18 cellular contexts compared by ENCODE assay signal in the genomic region with DNA sequence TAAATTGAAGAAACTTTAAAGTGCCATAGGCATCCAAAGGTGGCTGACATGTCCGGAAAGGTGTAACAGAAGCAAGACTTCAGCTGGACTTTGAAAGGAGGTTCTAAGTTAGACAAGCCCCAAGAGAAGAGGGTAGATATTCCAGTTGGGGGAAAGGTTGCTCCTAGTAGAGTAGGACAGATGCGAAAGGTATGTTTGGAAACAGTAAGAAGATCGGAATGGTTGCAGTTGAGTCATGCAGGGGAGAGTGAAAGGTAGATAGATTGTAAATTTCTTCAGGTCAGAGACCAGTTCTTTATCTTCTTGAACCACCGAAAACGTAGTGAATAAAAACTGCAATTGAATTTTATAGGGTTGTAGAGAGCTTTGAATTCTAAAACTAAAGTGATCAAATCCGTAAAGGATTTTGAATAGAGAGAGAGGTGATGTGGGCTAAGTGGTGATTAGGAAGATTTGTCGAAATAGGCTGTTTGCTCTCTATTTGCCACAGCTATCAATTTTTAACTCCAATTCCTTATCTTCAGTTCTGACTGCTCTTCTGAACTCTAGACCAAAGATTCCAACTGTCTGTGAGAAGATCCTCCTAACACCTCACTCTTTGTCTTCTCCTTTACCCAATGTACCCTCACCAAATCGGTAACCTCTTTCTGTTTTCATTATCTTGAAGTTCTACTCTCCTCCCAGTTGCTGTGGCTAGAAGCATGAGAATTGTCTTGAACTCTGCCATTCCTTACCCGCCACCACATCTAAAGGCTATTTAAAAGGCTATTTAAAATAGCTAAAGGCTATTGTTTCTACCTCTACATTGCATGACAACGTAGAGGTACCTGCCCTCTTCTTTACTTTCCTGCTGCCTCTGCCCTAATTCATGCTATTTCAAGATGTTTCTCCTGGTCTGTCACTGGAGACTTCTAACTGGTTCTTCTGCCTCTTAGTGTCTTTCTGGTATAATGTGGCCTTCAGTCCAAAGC. TPM values are rescaled to one million over a fixed set of nuclear protein-coding genes. Genes with fewer than 3 reads are reported as not detected.
DNase-seq lines count a peak whose midpoint lies in the region; ATAC-seq and TF ChIP-seq lines count a peak whose summit lies in the region.
"Had no signal": no experiment of that assay in that cellular context is flagged by ENCODE, and none has a peak within 500 bp of the region (broad histone marks: within the 10 kb centered on the region; RNA-seq: fewer than 3 reads in every experiment).

No MANE protein-coding gene starts in this region.

- no peak for DNase-seq in activated CD4-positive, alpha-beta memory T cell treated with anti-CD3 and anti-CD28 coated beads, Interleukin-2, amount 10 ng/mL, durations not matched to agents 7 days and 5 days
- no peak for DNase-seq in activated CD4-positive, alpha-beta memory T cell treated with anti-CD3 and anti-CD28 coated beads for 36 hours
- no peak for DNase-seq in effector memory CD8-positive, alpha-beta T cell
- DNase-seq in naive thymus-derived CD8-positive, alpha-beta T cell, result no peak
- DNase-seq in upper lobe of right lung (no peak), NCI-H1694 treated with DMSO at 0.1 percent for 48 hours (lab: John Stamatoyannopoulos, UW) (no peak)
- DNase-seq: amniotic stem cell; DND-41; NCI-H1436; NCI-H446; Right ventricle myocardium superior; spleen; stimulated activated naive B cell treated with anti-CD40 and anti-IgM and Interleukin-4, amounts not matched to agents 10 μg/mL and 1 μg/mL and 100 μg/mL, for 72 hours; transverse colon had no signal

- peak overlapping the region; percentile 33 for H3K4me3 ChIP-seq in Loucy (ENCODE audit: low read length, poor library complexity, severe bottlenecking)
- no peak overlapping the region for H3K4me3 ChIP-seq in upper lobe of right lung
- H3K4me3 ChIP-seq: spleen, transverse colon had no signal

- peaks cover 100% of the 10 kb centered on the region for H3K79me2 ChIP-seq in Loucy (ENCODE audit: insufficient read depth, low read length)

- CTCF ChIA-PET in activated CD4-positive, alpha-beta memory T cell treated with anti-CD3 and anti-CD28 coated beads, Interleukin-2, amount 10 ng/mL, durations not matched to agents 7 days and 5 days (lab: Charles Lee), result interaction anchor here (0.9 to 11.9 kb wide), 4 partner anchors 15 to 122 kb away, joined by 3 to 132 read pairs (median 6); no protein-coding TSS in a partner anchor
- CTCF ChIA-PET in activated CD4-positive, alpha-beta memory T cell treated with anti-CD3 and anti-CD28 coated beads for 36 hours (lab: Charles Lee), result interaction anchor here (1.0 to 8.1 kb wide), 5 partner anchors 16 to 122 kb away, joined by 3 to 49 read pairs (median 4); partner anchors contain the start of gene MACF1

- H3K27ac Mint-ChIP-seq in activated CD4-positive, alpha-beta memory T cell treated with anti-CD3 and anti-CD28 coated beads, Interleukin-2, amount 10 ng/mL, durations not matched to agents 7 days and 5 days, result peak overlapping the region; percentile 2
- H3K27ac Mint-ChIP-seq in activated CD4-positive, alpha-beta memory T cell treated with anti-CD3 and anti-CD28 coated beads for 36 hours, result no peak overlapping the region
- peak overlapping the region; percentile 5 to 77 for H3K27ac Mint-ChIP-seq in effector memory CD8-positive, alpha-beta T cell
- peak overlapping the region; percentile 20 to 84 (median 60) for H3K27ac Mint-ChIP-seq in naive thymus-derived CD8-positive, alpha-beta T cell
- H3K27ac Mint-ChIP-seq: progenitor cell of endocrine pancreas; stimulated activated naive B cell treated with anti-CD40 and anti-IgM and Interleukin-4, amounts not matched to agents 10 μg/mL and 1 μg/mL and 100 μg/mL, for 72 hours had no signal

- H3K27ac ChIP-seq in upper lobe of right lung, result no peak overlapping the region
- H3K27ac ChIP-seq: C4-2B, spleen, transverse colon had no signal

- intact Hi-C loops in activated CD4-positive, alpha-beta memory T cell treated with anti-CD3 and anti-CD28 coated beads for 36 hours (cut with micrococcal nuclease), result no loop called here
- intact Hi-C loops in upper lobe of right lung (cut with DNase I), result no loop called here

- H3K9me3 Mint-ChIP-seq in activated CD4-positive, alpha-beta memory T cell treated with anti-CD3 and anti-CD28 coated beads, Interleukin-2, amount 10 ng/mL, durations not matched to agents 7 days and 5 days, result no peaks in the 10 kb centered on the region
- no peaks in the 10 kb centered on the region for H3K9me3 Mint-ChIP-seq in activated CD4-positive, alpha-beta memory T cell treated with anti-CD3 and anti-CD28 coated beads for 36 hours
- no peaks in the 10 kb centered on the region for H3K9me3 Mint-ChIP-seq in effector memory CD8-positive, alpha-beta T cell
- peaks cover 0 to 4% (median 0%) of the 10 kb centered on the region in 9 donors for H3K9me3 Mint-ChIP-seq in naive thymus-derived CD8-positive, alpha-beta T cell
- H3K9me3 Mint-ChIP-seq: stimulated activated naive B cell treated with anti-CD40 and anti-IgM and Interleukin-4, amounts not matched to agents 10 μg/mL and 1 μg/mL and 100 μg/mL, for 72 hours had no signal

- H3K9me3 ChIP-seq in Loucy (ENCODE audit: insufficient read depth, low read depth, low read length) (no peaks in the 10 kb centered on the region), upper lobe of right lung (no peaks in the 10 kb centered on the region)
- H3K9me3 ChIP-seq: spleen, transverse colon had no signal

- POLR2A ChIA-PET in activated CD4-positive, alpha-beta memory T cell treated with anti-CD3 and anti-CD28 coated beads, Interleukin-2, amount 10 ng/mL, durations not matched to agents 7 days and 5 days (lab: Charles Lee), result interaction anchor here (9.4 to 9.5 kb wide), 2 partner anchors 16 to 29 kb away, joined by 155 to 238 read pairs; partner anchors contain the start of gene MACF1
- POLR2A ChIA-PET in activated CD4-positive, alpha-beta memory T cell treated with anti-CD3 and anti-CD28 coated beads for 36 hours (lab: Charles Lee), result no interaction called here
- POLR2A ChIA-PET in naive thymus-derived CD8-positive, alpha-beta T cell (lab: Charles Lee), result interaction anchor here (1.1 to 2.4 kb wide), 3 partner anchors 10 to 16 kb away, joined by 4 to 9 read pairs (median 8); partner anchors contain the start of gene MACF1

- H2AFZ ChIP-seq in Loucy (ENCODE audit: low read length), result no peak overlapping the region

- no peak overlapping the region for H3K4me3 Mint-ChIP-seq in activated CD4-positive, alpha-beta memory T cell treated with anti-CD3 and anti-CD28 coated beads, Interleukin-2, amount 10 ng/mL, durations not matched to agents 7 days and 5 days
- H3K4me3 Mint-ChIP-seq in activated CD4-positive, alpha-beta memory T cell treated with anti-CD3 and anti-CD28 coated beads for 36 hours, result no peak overlapping the region
- H3K4me3 Mint-ChIP-seq in effector memory CD8-positive, alpha-beta T cell, result peak overlapping the region in 1 of 2 donors; percentile 52
- peak overlapping the region in 9 of 10 donors; percentile 9 to 72 (median 41) for H3K4me3 Mint-ChIP-seq in naive thymus-derived CD8-positive, alpha-beta T cell
- H3K4me3 Mint-ChIP-seq: stimulated activated naive B cell treated with anti-CD40 and anti-IgM and Interleukin-4, amounts not matched to agents 10 μg/mL and 1 μg/mL and 100 μg/mL, for 72 hours had no signal

- no peaks in the 10 kb centered on the region for H3K27me3 ChIP-seq in Loucy (ENCODE audit: insufficient read depth, low read length, poor library complexity, severe bottlenecking)
- no peaks in the 10 kb centered on the region for H3K27me3 ChIP-seq in upper lobe of right lung
- H3K27me3 ChIP-seq: spleen, transverse colon had no signal

- no peaks in the 10 kb centered on the region for H3K27me3 Mint-ChIP-seq in activated CD4-positive, alpha-beta memory T cell treated with anti-CD3 and anti-CD28 coated beads, Interleukin-2, amount 10 ng/mL, durations not matched to agents 7 days and 5 days
- H3K27me3 Mint-ChIP-seq in activated CD4-positive, alpha-beta memory T cell treated with anti-CD3 and anti-CD28 coated beads for 36 hours, result no peaks in the 10 kb centered on the region
- no peaks in the 10 kb centered on the region for H3K27me3 Mint-ChIP-seq in effector memory CD8-positive, alpha-beta T cell
- H3K27me3 Mint-ChIP-seq in naive thymus-derived CD8-positive, alpha-beta T cell, result no peaks in the 10 kb centered on the region
- H3K27me3 Mint-ChIP-seq: progenitor cell of endocrine pancreas; stimulated activated naive B cell treated with anti-CD40 and anti-IgM and Interleukin-4, amounts not matched to agents 10 μg/mL and 1 μg/mL and 100 μg/mL, for 72 hours had no signal

- H3K36me3 Mint-ChIP-seq in activated CD4-positive, alpha-beta memory T cell treated with anti-CD3 and anti-CD28 coated beads, Interleukin-2, amount 10 ng/mL, durations not matched to agents 7 days and 5 days (ENCODE audit: low read depth), result peaks cover 66% of the 10 kb centered on the region
- H3K36me3 Mint-ChIP-seq in activated CD4-positive, alpha-beta memory T cell treated with anti-CD3 and anti-CD28 coated beads for 36 hours, result peaks cover 36% of the 10 kb centered on the region
- H3K36me3 Mint-ChIP-seq in effector memory CD8-positive, alpha-beta T cell (ENCODE audit: insufficient read depth), result peaks cover 15% of the 10 kb centered on the region
- H3K36me3 Mint-ChIP-seq in naive thymus-derived CD8-positive, alpha-beta T cell, result peaks cover 6 to 39% (median 23%) of the 10 kb centered on the region in 3 donors

- peak overlapping the region; percentile 57 for H3K4me2 ChIP-seq in Loucy (ENCODE audit: low read depth, low read length, poor library complexity, severe bottlenecking)

- H3F3A ChIP-seq in Loucy (ENCODE audit: low read depth), result peaks cover 6% of the 10 kb centered on the region; the same call in 1 of the 2 replicates

- H3K4me1 Mint-ChIP-seq in activated CD4-positive, alpha-beta memory T cell treated with anti-CD3 and anti-CD28 coated beads, Interleukin-2, amount 10 ng/mL, durations not matched to agents 7 days and 5 days, result peaks cover 64% of the 10 kb centered on the region
- peaks cover 74% of the 10 kb centered on the region for H3K4me1 Mint-ChIP-seq in activated CD4-positive, alpha-beta memory T cell treated with anti-CD3 and anti-CD28 coated beads for 36 hours (ENCODE audit: low read depth)
- H3K4me1 Mint-ChIP-seq in effector memory CD8-positive, alpha-beta T cell (ENCODE audit: low read depth in 2 of 2), result peaks cover 43 to 69% of the 10 kb centered on the region in 2 donors
- H3K4me1 Mint-ChIP-seq in naive thymus-derived CD8-positive, alpha-beta T cell, result peaks cover 35 to 87% (median 74%) of the 10 kb centered on the region in 4 donors

- no peak for ATAC-seq in effector memory CD8-positive, alpha-beta T cell (replicated peaks)
- peak in 1 of 2 donors; percentile 27 for ATAC-seq in naive thymus-derived CD8-positive, alpha-beta T cell
- ATAC-seq in upper lobe of right lung (no peak), GM19467 (IDR thresholded peaks at IDR 0.05; ENCODE audit: unreplicated experiment) (no peak)
- ATAC-seq: stimulated activated naive B cell treated with anti-CD40 and anti-IgM and Interleukin-4, amounts not matched to agents 10 μg/mL and 1 μg/mL and 100 μg/mL, for 72 hours had no signal

- H3K9me2 ChIP-seq in Loucy (replicated peaks; ENCODE audit: low read depth, low read length), result no peaks in the 10 kb centered on the region

- TF ChIP-seq CTCF in Loucy (conservative IDR thresholded peaks at IDR 0.05; ENCODE audit: low read length) (no peak), upper lobe of right lung (IDR thresholded peaks at IDR 0.05) (no peak)

- no peak overlapping the region for H3K9ac ChIP-seq in Loucy (ENCODE audit: low read depth, low read length, poor library complexity, severe bottlenecking)

- H3K4me1 ChIP-seq in Loucy (ENCODE audit: insufficient read depth, low read length, poor library complexity, severe bottlenecking) (peaks cover 55% of the 10 kb centered on the region), upper lobe of right lung (peaks cover 48% of the 10 kb centered on the region)

- peaks cover 89% of the 10 kb centered on the region for H4K20me1 ChIP-seq in Loucy (ENCODE audit: insufficient read depth, low read length, poor library complexity, severe bottlenecking)

- no peaks in the 10 kb centered on the region for H3K36me3 ChIP-seq in Loucy (ENCODE audit: insufficient read depth, low read length)
- no peaks in the 10 kb centered on the region for H3K36me3 ChIP-seq in upper lobe of right lung
- H3K36me3 ChIP-seq: transverse colon had no signal

RNA-seq across cellular contexts. Expression of gene MACF1, which starts 16.7 kb away (rescaled TPM):
- total RNA-seq in activated CD4-positive, alpha-beta memory T cell treated with anti-CD3 and anti-CD28 coated beads, Interleukin-2, amount 10 ng/mL, durations not matched to agents 7 days and 5 days, result 100 to 1,000 TPM; 345 to 381 TPM
- 100 to 1,000 TPM; 239 to 240 TPM for total RNA-seq in activated CD4-positive, alpha-beta memory T cell treated with anti-CD3 and anti-CD28 coated beads for 36 hours
- 100 to 1,000 TPM; 215 to 222 TPM for total RNA-seq in naive thymus-derived CD8-positive, alpha-beta T cell
- polyA plus RNA-seq in naive thymus-derived CD8-positive, alpha-beta T cell, result 10 to 100 TPM; 13.4 to 60.8 (median 14.7) TPM
- total RNA-seq in upper lobe of right lung, result 814 TPM

Comparison
In these comparisons a context has a peak if more than half of its experiments do, and no peak if none do; other contexts are left out.
1. H3K4me3 Mint-ChIP-seq: peak in naive thymus-derived CD8-positive, alpha-beta T cell (9 of 10); none in activated CD4-positive, alpha-beta memory T cell treated with anti-CD3 and anti-CD28 coated beads, Interleukin-2, amount 10 ng/mL, durations not matched to agents 7 days and 5 days (single experiment) and activated CD4-positive, alpha-beta memory T cell treated with anti-CD3 and anti-CD28 coated beads for 36 hours (single experiment).